In the genomic region with DNA sequence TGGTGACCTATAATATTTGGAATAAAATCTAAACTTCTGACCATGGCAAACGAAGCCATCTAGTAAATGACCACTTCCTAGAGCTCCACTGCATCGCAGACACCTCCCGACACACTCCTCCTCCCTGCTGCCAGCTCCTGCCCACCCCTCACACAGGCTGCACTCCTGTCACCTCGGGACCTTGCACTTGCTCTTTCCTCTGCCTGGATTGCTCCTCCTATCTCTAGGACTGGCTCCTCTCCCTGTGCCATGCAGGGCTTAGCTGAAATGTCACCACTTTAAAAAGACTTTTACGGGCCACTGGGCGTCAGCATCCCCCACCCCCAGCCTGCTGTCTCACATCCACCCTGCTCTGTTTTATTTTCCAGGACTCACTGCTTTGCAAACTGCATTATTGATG, we compare ENCODE assay signal across 19 cellular contexts.
DNase-seq lines count a peak whose midpoint lies in the region; FAIRE-seq lines count a peak whose summit lies in the region.
"Had no signal": no experiment of that assay in that cellular context is flagged by ENCODE, and none has a peak within 500 bp of the region (broad histone marks: within the 10 kb centered on the region; RNA-seq: fewer than 3 reads in every experiment).

No MANE protein-coding gene starts in this region.

- H3K14ac ChIP-seq in neuronal stem cell (ENCODE audit: low read length) = no peak overlapping the region

- H3K4me3 Mint-ChIP-seq in activated T-helper 2 cell treated with anti-CD3 and anti-CD28 coated beads, Interferon-gamma antibody, Interleukin-2, Interleukin-4, amounts not matched to agents 10 μg/mL and 5 μg/mL and 100 μg/mL, durations not matched to agents 14 hours and 24 hours and 36 hours (ENCODE audit: low read depth) = no peak overlapping the region
- H3K4me3 Mint-ChIP-seq: CD4-positive, alpha-beta memory T cell had no signal

- no peaks in the 10 kb centered on the region for H3K4me1 Mint-ChIP-seq in activated T-helper 2 cell treated with anti-CD3 and anti-CD28 coated beads, Interferon-gamma antibody, Interleukin-2, Interleukin-4, amounts not matched to agents 10 μg/mL and 5 μg/mL and 100 μg/mL, durations not matched to agents 14 hours and 24 hours and 36 hours (ENCODE audit: low read depth)
- H3K4me1 Mint-ChIP-seq: CD4-positive, alpha-beta memory T cell had no signal

- no peaks in the 10 kb centered on the region for H3K36me3 Mint-ChIP-seq in activated T-helper 2 cell treated with anti-CD3 and anti-CD28 coated beads, Interferon-gamma antibody, Interleukin-2, Interleukin-4, amounts not matched to agents 10 μg/mL and 5 μg/mL and 100 μg/mL, durations not matched to agents 14 hours and 24 hours and 36 hours (ENCODE audit: low read depth)
- H3K36me3 Mint-ChIP-seq: CD4-positive, alpha-beta memory T cell had no signal

- H3K27ac ChIP-seq in neuronal stem cell (replicated peaks; ENCODE audit: low read length) = no peak overlapping the region
- H3K27ac ChIP-seq: GM23248 had no signal

- H3K79me1 ChIP-seq in neuronal stem cell (ENCODE audit: low read depth, low read length) = no peaks in the 10 kb centered on the region

- DNase-seq in left kidney (ENCODE audit: low read depth, low spot score) = peak; percentile 19
- DNase-seq in neuronal stem cell (ENCODE audit: low spot score) = no peak
- DNase-seq in urothelium cell line (ENCODE audit: low spot score) = no peak
- no peak for DNase-seq in OCI-M2 (lab: John Stamatoyannopoulos, UW; ENCODE audit: unreplicated experiment)
- DNase-seq in activated T-helper 2 cell treated with anti-CD3 and anti-CD28 coated beads, Interferon-gamma antibody, Interleukin-2, Interleukin-4, amounts not matched to agents 10 μg/mL and 5 μg/mL and 100 μg/mL, durations not matched to agents 14 hours and 24 hours and 36 hours (ENCODE audit: low spot score) = no peak
- DNase-seq in EL = no peak
- DNase-seq: C1 segment of cervical spinal cord; Calu3; CD4-positive, alpha-beta memory T cell; COR-L47; DMS53; DMS79 treated with DMSO at 0.1 percent for 48 hours; GM23248; H7; HCEC 1CT had no signal

- peak; percentile 13 for FAIRE-seq in urothelium cell line (lab: Jason Lieb, UNC)
- FAIRE-seq: G401.6, GM12892, GM19239, H1 had no signal

- no peak overlapping the region for H3K9ac ChIP-seq in neuronal stem cell (ENCODE audit: low read depth, low read length, poor library complexity)
- H3K9ac ChIP-seq: GM23248 had no signal

- peaks cover 0 to 5% (median 0%) of the 10 kb centered on the region in 3 experiments for H3K27me3 ChIP-seq in neuronal stem cell (ENCODE audit: control insufficient read depth in 3 of 3, insufficient read depth in 3 of 3, low read depth in 1 of 3, low read length in 3 of 3)

- H2AK5ac ChIP-seq in neuronal stem cell (ENCODE audit: low read depth, low read length) = no peak overlapping the region

- H4K8ac ChIP-seq in neuronal stem cell (ENCODE audit: low read depth, low read length) = no peak overlapping the region

- H3K23ac ChIP-seq in neuronal stem cell (ENCODE audit: low read depth, low read length, poor library complexity) = no peak overlapping the region

- H3K9me3 Mint-ChIP-seq in activated T-helper 2 cell treated with anti-CD3 and anti-CD28 coated beads, Interferon-gamma antibody, Interleukin-2, Interleukin-4, amounts not matched to agents 10 μg/mL and 5 μg/mL and 100 μg/mL, durations not matched to agents 14 hours and 24 hours and 36 hours = peaks cover 3% of the 10 kb centered on the region

- no peak overlapping the region for H3K4me2 ChIP-seq in neuronal stem cell (ENCODE audit: insufficient read depth, low read length, poor library complexity, severe bottlenecking)

- H3K4me3 ChIP-seq in neuronal stem cell (ENCODE audit: low read length in 2 of 2) = no peak overlapping the region
- H3K4me3 ChIP-seq: GM23248 had no signal

- H2BK5ac ChIP-seq in neuronal stem cell (ENCODE audit: low read length) = no peak overlapping the region

- H3K4ac ChIP-seq in neuronal stem cell (ENCODE audit: low read length) = no peak overlapping the region

- H3K27me3 Mint-ChIP-seq in activated T-helper 2 cell treated with anti-CD3 and anti-CD28 coated beads, Interferon-gamma antibody, Interleukin-2, Interleukin-4, amounts not matched to agents 10 μg/mL and 5 μg/mL and 100 μg/mL, durations not matched to agents 14 hours and 24 hours and 36 hours (ENCODE audit: low read depth) = no peaks in the 10 kb centered on the region

- no peak overlapping the region for H3K27ac Mint-ChIP-seq in activated T-helper 2 cell treated with anti-CD3 and anti-CD28 coated beads, Interferon-gamma antibody, Interleukin-2, Interleukin-4, amounts not matched to agents 10 μg/mL and 5 μg/mL and 100 μg/mL, durations not matched to agents 14 hours and 24 hours and 36 hours
- H3K27ac Mint-ChIP-seq: CD4-positive, alpha-beta memory T cell had no signal

- peak overlapping the region; percentile 32 for H3K18ac ChIP-seq in neuronal stem cell (ENCODE audit: low read length)

- H4K91ac ChIP-seq in neuronal stem cell (ENCODE audit: low read depth, low read length, poor library complexity) = no peak overlapping the region

- no peak overlapping the region for H2BK15ac ChIP-seq in neuronal stem cell (ENCODE audit: low read length)

- H2BK120ac ChIP-seq in neuronal stem cell (ENCODE audit: low read depth, low read length) = no peak overlapping the region

- no peaks in the 10 kb centered on the region for H3K36me3 ChIP-seq in neuronal stem cell (replicated peaks in 1 of 2; ENCODE audit: control insufficient read depth in 2 of 2, insufficient read depth in 2 of 2, low read length in 2 of 2)

- H2AFZ ChIP-seq in neuronal stem cell (ENCODE audit: low read length) = no peak overlapping the region
- H2AFZ ChIP-seq: GM23248 had no signal

- H3K9me3 ChIP-seq in neuronal stem cell (replicated peaks in 1 of 2; ENCODE audit: control insufficient read depth in 2 of 2, insufficient read depth in 1 of 2, low read depth in 1 of 2, low read length in 2 of 2) = no peaks in the 10 kb centered on the region

- H2BK12ac ChIP-seq in neuronal stem cell (ENCODE audit: low read length) = no peak overlapping the region

- peaks cover 0 to 6% of the 10 kb centered on the region in 2 donors for H3K4me1 ChIP-seq in neuronal stem cell (ENCODE audit: control insufficient read depth in 2 of 2, insufficient read depth in 1 of 2, low read depth in 1 of 2, low read length in 2 of 2)

- intact Hi-C loops in activated T-helper 2 cell treated with anti-CD3 and anti-CD28 coated beads, Interferon-gamma antibody, Interleukin-2, Interleukin-4, amounts not matched to agents 10 μg/mL and 5 μg/mL and 100 μg/mL, durations not matched to agents 14 hours and 24 hours and 36 hours (cut with micrococcal nuclease) = no loop called here

- no CpG with 5 or more reads among the region's 6 CpGs for WGBS in neuronal stem cell (ENCODE audit: extremely low coverage in 2 of 2, insufficient read length in 2 of 2, insufficient replicate concordance in 1 of 2), 2 donors
